21 cellular contexts compared by ENCODE assay signal in genomic region chr9:71483457-71483856, GRCh38.
DNase-seq lines count a peak whose midpoint lies in the region; ATAC-seq and TF ChIP-seq lines count a peak whose summit lies in the region.
"Had no signal": no experiment of that assay in that cellular context is flagged by ENCODE, and none has a peak within 500 bp of the region (broad histone marks: within the 10 kb centered on the region; RNA-seq: fewer than 3 reads in every experiment).

No MANE protein-coding gene starts in this region.

- H3K27ac ChIP-seq in BLaER1, result no peak overlapping the region

- no peak overlapping the region for H3K4me3 ChIP-seq in BLaER1

- no peaks in the 10 kb centered on the region for H4K20me1 ChIP-seq in BLaER1

- peak; percentile 5 for DNase-seq in midbrain (lab: John Stamatoyannopoulos, UW)
- no peak for DNase-seq in stimulated activated CD4-positive, alpha-beta T cell treated with anti-CD3 and anti-CD28 coated beads, Interleukin-4, amount 100 ng/mL, for 4 hours
- no peak for DNase-seq in GM20000 (ENCODE audit: low spot score)
- no peak for DNase-seq in glomerular visceral epithelial cell (ENCODE audit: extremely low spot score)
- DNase-seq in SHP77 treated with DMSO at 0.1 percent for 48 hours (lab: John Stamatoyannopoulos, UW), result no peak
- DNase-seq: 8988T; Caco-2; CD4-positive, alpha-beta T cell; DMS153; GF-D8; NCI-H1105; NCI-H1694; NCI-H2081 treated with DMSO at 0.1 percent for 48 hours; NCI-H510A; NCI-H774; Right ventricle myocardium superior; SK-N-SH; T-cell had no signal

- no peak overlapping the region for H3K9ac ChIP-seq in BLaER1
- H3K9ac ChIP-seq: SK-N-SH had no signal

- peak overlapping the region; percentile 80 for H3K4me2 ChIP-seq in BLaER1
- H3K4me2 ChIP-seq: SK-N-SH had no signal

- H3K4me1 ChIP-seq in BLaER1, result peaks cover 24% of the 10 kb centered on the region
- H3K4me1 ChIP-seq: Caco-2 had no signal

- no peaks in the 10 kb centered on the region for H3K9me3 ChIP-seq in BLaER1
- H3K9me3 ChIP-seq: Caco-2, SK-N-SH had no signal

- no peak for TF ChIP-seq CTCF in GM20000 (IDR thresholded peaks at IDR 0.05; ENCODE audit: extremely low read depth, missing control alignments)

- no peaks in the 10 kb centered on the region for H3K27me3 ChIP-seq in BLaER1

- ATAC-seq in GM18907 (IDR thresholded peaks at IDR 0.05; ENCODE audit: unreplicated experiment), result peak; percentile 58
- peak; percentile 57 for ATAC-seq in HG03442 (IDR thresholded peaks at IDR 0.05; ENCODE audit: unreplicated experiment)
- ATAC-seq: T-cell had no signal

- H3K36me3 ChIP-seq in BLaER1, result no peaks in the 10 kb centered on the region
